In genomic region chr5:175733017-175733416, GRCh38 we compare ENCODE assay signal across 16 cellular contexts.
DNase-seq lines count a peak whose midpoint lies in the region; ATAC-seq, FAIRE-seq and TF ChIP-seq lines count a peak whose summit lies in the region.
"Had no signal": no experiment of that assay in that cellular context is flagged by ENCODE, and none has a peak within 500 bp of the region (broad histone marks: within the 10 kb centered on the region; RNA-seq: fewer than 3 reads in every experiment).

No MANE protein-coding gene starts in this region.

- peak overlapping the region; percentile 43 for H3K27ac Mint-ChIP-seq in endothelial cell (ENCODE audit: unreplicated experiment)
- H3K27ac Mint-ChIP-seq: CD4-positive, alpha-beta T cell; H9 had no signal

- H3K27ac ChIP-seq in A549 (peak overlapping the region; percentile 77 to 78; a peak in 4 of 6 replicates), RWPE2 (ENCODE audit: poor library complexity, severe bottlenecking) (no peak overlapping the region), sigmoid colon (no peak overlapping the region)
- H3K27ac ChIP-seq: C4-2B had no signal

- TF ChIP-seq EP300 in A549 (IDR thresholded peaks at IDR 0.05) (no peak), sigmoid colon (IDR thresholded peaks at IDR 0.05) (no peak)

- in situ Hi-C loops in GM13977 (cut with MboI; ENCODE audit: low pct_unique_long_range_greater_than_20kb, low sequenced_read_pairs, unreplicated experiment), result loop anchor here (25.0 kb wide), 1 partner anchor 854 kb away; no protein-coding TSS in a partner anchor

- H3K9me3 ChIP-seq in A549 (peaks cover 8% of the 10 kb centered on the region; the same call in 1 of the 3 replicates), RWPE2 (ENCODE audit: severe bottlenecking) (peaks cover 2% of the 10 kb centered on the region), sigmoid colon (no peaks in the 10 kb centered on the region)

- no peaks in the 10 kb centered on the region for H3K36me3 Mint-ChIP-seq in endothelial cell (ENCODE audit: low read depth, unreplicated experiment)

- no peak for TF ChIP-seq RAD21 in A549 (conservative IDR thresholded peaks at IDR 0.05 in 1 of 2, IDR thresholded peaks at IDR 0.05 in 1 of 2)

- TF ChIP-seq CTCF in A549 (IDR thresholded peaks at IDR 0.05) (no peak), RWPE2 (IDR thresholded peaks at IDR 0.05; ENCODE audit: poor library complexity, severe bottlenecking) (no peak), endothelial cell (IDR thresholded peaks at IDR 0.05; ENCODE audit: unreplicated experiment) (no peak), sigmoid colon (IDR thresholded peaks at IDR 0.05) (no peak), GM13977 (IDR thresholded peaks at IDR 0.05; ENCODE audit: extremely low read depth, insufficient read depth, missing control alignments) (no peak)

- no peak overlapping the region for H3K4me3 ChIP-seq in A549
- no peak overlapping the region for H3K4me3 ChIP-seq in RWPE2 (ENCODE audit: severe bottlenecking)
- no peak overlapping the region for H3K4me3 ChIP-seq in sigmoid colon

- H3K4me1 Mint-ChIP-seq in endothelial cell (ENCODE audit: unreplicated experiment), result no peaks in the 10 kb centered on the region

- intact Hi-C loops in sigmoid colon (cut with DNase I), result no loop called here

- H3K4me2 ChIP-seq in A549, result no peak overlapping the region

- H3K36me3 ChIP-seq in RWPE2 (ENCODE audit: low read depth) (no peaks in the 10 kb centered on the region), sigmoid colon (no peaks in the 10 kb centered on the region)

- ATAC-seq in A549 (no peak), RWPE2 (ENCODE audit: low read depth) (no peak)

- DNase-seq in A549 (ENCODE audit: low read depth in 1 of 2, low spot score in 1 of 2), result no peak
- DNase-seq in RWPE2 (ENCODE audit: low spot score), result peak; percentile 42
- DNase-seq in endothelial cell (ENCODE audit: low spot score), result no peak
- peak; percentile 46 for DNase-seq in sigmoid colon
- DNase-seq in hepatic stellate cell (ENCODE audit: low spot score), result no peak
- DNase-seq in GM13977 (ENCODE audit: low spot score), result no peak
- DNase-seq: AML-193; CD4-positive, alpha-beta T cell; DMS153; DMS79; GDM1; GOT3; H9 had no signal

- WGBS in A549 (ENCODE audit: missing lambda C conversion rate), result 78% methylated on average over 6 of the region's 6 CpGs
- 74 to 82% methylated on average over 6 of the region's 6 CpGs for WGBS in sigmoid colon, 2 donors

- TF ChIP-seq POLR2A in A549 (IDR thresholded peaks at IDR 0.05; ENCODE audit: low read length), result no peak
- no peak for TF ChIP-seq POLR2A in sigmoid colon (IDR thresholded peaks at IDR 0.05)

- no peaks in the 10 kb centered on the region for H3K9me3 Mint-ChIP-seq in endothelial cell (ENCODE audit: unreplicated experiment)
- H3K9me3 Mint-ChIP-seq: CD4-positive, alpha-beta T cell had no signal

- POLR2A ChIA-PET in A549 (lab: Yijun Ruan, JAX), result no interaction called here

- CTCF ChIA-PET in A549 (lab: Yijun Ruan, JAX), result interaction anchor here (1.1 to 11.5 kb wide), 7 partner anchors 13 to 629 kb away, joined by 3 to 232 read pairs (median 3); partner anchors contain the start of genes CPLX2 and KIAA1191

- no peak for FAIRE-seq in A549 (lab: Jason Lieb, UNC)
- FAIRE-seq: A204.1, GM12892 had no signal

- H3K4me1 ChIP-seq in A549, result peaks cover 24% of the 10 kb centered on the region
- H3K4me1 ChIP-seq in RWPE2 (ENCODE audit: insufficient read depth, poor library complexity, severe bottlenecking), result no peaks in the 10 kb centered on the region
- H3K4me1 ChIP-seq in sigmoid colon, result peaks cover 0 to 9% (median 2%) of the 10 kb centered on the region in 4 donors

- H3K27me3 Mint-ChIP-seq in endothelial cell (ENCODE audit: unreplicated experiment), result no peaks in the 10 kb centered on the region

- H3K27me3 ChIP-seq in RWPE2 (ENCODE audit: insufficient read depth, poor library complexity, severe bottlenecking), result peaks cover 7% of the 10 kb centered on the region
- peaks cover 2 to 43% (median 16%) of the 10 kb centered on the region in 3 donors for H3K27me3 ChIP-seq in sigmoid colon

- H3K4me3 Mint-ChIP-seq in endothelial cell (ENCODE audit: unreplicated experiment), result peak overlapping the region; percentile 32
- H3K4me3 Mint-ChIP-seq: CD4-positive, alpha-beta T cell; H9 had no signal

TF ChIP-seq in A549, 52 proteins besides CTCF, POLR2A, EP300 and RAD21:
- TF ChIP-seq TFCP2L1 (CRISPR knock-in tag; IDR thresholded peaks at IDR 0.05) (no peak), FOSB (CRISPR knock-in tag; IDR thresholded peaks at IDR 0.05) (no peak), FOSL2 (IDR thresholded peaks at IDR 0.05) (no peak), FOSL2 (CRISPR knock-in tag; IDR thresholded peaks at IDR 0.05) (no peak), EHF (CRISPR knock-in tag; IDR thresholded peaks at IDR 0.05) (no peak), ATOH8 (CRISPR knock-in tag; IDR thresholded peaks at IDR 0.05; ENCODE audit: low read depth) (no peak), PHF8 (IDR thresholded peaks at IDR 0.05; ENCODE audit: borderline replicate concordance, low read depth) (no peak), CHD4 (IDR thresholded peaks at IDR 0.05; ENCODE audit: borderline replicate concordance) (no peak), HDAC2 (IDR thresholded peaks at IDR 0.05) (no peak), TP53 (CRISPR knock-in tag; IDR thresholded peaks at IDR 0.05) (no peak), CEBPB (IDR thresholded peaks at IDR 0.05) (no peak), PBX3 (IDR thresholded peaks at IDR 0.05) (no peak), NPAS2 (CRISPR knock-in tag; IDR thresholded peaks at IDR 0.05; ENCODE audit: borderline replicate concordance) (no peak), MYC (IDR thresholded peaks at IDR 0.05; ENCODE audit: borderline replicate concordance, low read length) (no peak)

Comparison
In these comparisons a context has a peak if more than half of its experiments do, and no peak if none do; other contexts are left out.
1. DNase-seq: peak in RWPE2 (single experiment) and sigmoid colon (single experiment); none in A549 (0 of 2), endothelial cell (single experiment), hepatic stellate cell (single experiment) and GM13977 (single experiment).
2. H3K27ac ChIP-seq: peak in A549 (2 of 2); none in RWPE2 (single experiment) and sigmoid colon (0 of 4).